10 cellular contexts compared by ENCODE assay signal in the genomic region with DNA sequence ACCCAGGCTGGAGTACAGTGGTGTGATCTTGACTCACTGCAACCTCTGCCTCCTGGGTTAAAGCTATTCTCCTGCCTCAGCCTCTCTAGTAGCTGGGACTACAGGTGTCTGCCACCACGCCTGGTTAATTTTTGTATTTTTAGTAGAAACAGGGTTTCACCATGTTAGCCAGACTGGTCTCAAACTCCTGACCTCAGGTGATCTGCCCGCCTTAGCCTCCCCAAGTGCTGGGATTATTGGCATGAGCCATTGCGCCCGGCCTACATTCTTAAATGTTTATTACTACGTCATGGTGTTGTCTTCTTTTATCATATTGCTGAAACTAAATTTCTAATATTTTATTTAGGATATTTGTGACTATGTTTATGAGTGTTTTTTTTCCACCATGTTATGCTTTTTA. TPM values are rescaled to one million over a fixed set of nuclear protein-coding genes. Genes with fewer than 3 reads are reported as not detected.
A peak's percentile ranks its signal among the peaks of the same experiment; 100 is the strongest.
DNase-seq lines count a peak whose midpoint lies in the region; ATAC-seq and FAIRE-seq lines count a peak whose summit lies in the region.
"Not testable (repeated sequence)": the region's sequence is repeated elsewhere in the genome, so short reads cannot be mapped to it uniquely, and the experiment has no call there.
"Had no signal": no experiment of that assay in that cellular context is flagged by ENCODE, and none has a peak within 500 bp of the region (broad histone marks: within the 10 kb centered on the region; RNA-seq: fewer than 3 reads in every experiment).

No MANE protein-coding gene starts in this region.

- not testable (repeated sequence) for H3K4me3 ChIP-seq in aorta (ENCODE audit: low read length in 2 of 2)

- not testable (repeated sequence) for ATAC-seq in activated CD4-positive, alpha-beta T cell treated with anti-CD3 and anti-CD28 coated beads for 36 hours; activated naive CD8-positive, alpha-beta T cell treated with anti-CD3 and anti-CD28 coated beads, Interleukin-2, amount 10 ng/mL, durations not matched to agents 7 days and 5 days (ENCODE audit: low read depth); Right ventricle myocardium inferior; left cardiac atrium; natural killer cell treated with Interleukin-12 subunit alpha and Interleukin-12 subunit beta and Interleukin-15 and Interleukin-18, amount 100 ng/mL, for 72 hours; aorta (ENCODE audit: low FRiP score)

- not testable (repeated sequence) for H3K27ac ChIP-seq in aorta (ENCODE audit: low read depth in 1 of 2, low read length in 2 of 2)

- CTCF ChIA-PET in activated CD4-positive, alpha-beta T cell treated with anti-CD3 and anti-CD28 coated beads for 36 hours (lab: Charles Lee): not testable (repeated sequence)

- H3K4me3 Mint-ChIP-seq in activated CD4-positive, alpha-beta T cell treated with anti-CD3 and anti-CD28 coated beads for 36 hours; activated naive CD8-positive, alpha-beta T cell treated with anti-CD3 and anti-CD28 coated beads, Interleukin-2, amount 10 ng/mL, durations not matched to agents 7 days and 5 days: not testable (repeated sequence)
- H3K4me3 Mint-ChIP-seq in natural killer cell treated with Interleukin-12 subunit alpha and Interleukin-12 subunit beta and Interleukin-15 and Interleukin-18, amount 100 ng/mL, for 72 hours: peak overlapping the region; percentile 36

- POLR2A ChIA-PET in activated CD4-positive, alpha-beta T cell treated with anti-CD3 and anti-CD28 coated beads for 36 hours (lab: Charles Lee); activated naive CD8-positive, alpha-beta T cell treated with anti-CD3 and anti-CD28 coated beads, Interleukin-2, amount 10 ng/mL, durations not matched to agents 7 days and 5 days (lab: Charles Lee): not testable (repeated sequence)

- peaks cover 38% of the 10 kb centered on the region for H3K4me1 Mint-ChIP-seq in activated CD4-positive, alpha-beta T cell treated with anti-CD3 and anti-CD28 coated beads for 36 hours
- peaks cover 40% of the 10 kb centered on the region for H3K4me1 Mint-ChIP-seq in activated naive CD8-positive, alpha-beta T cell treated with anti-CD3 and anti-CD28 coated beads, Interleukin-2, amount 10 ng/mL, durations not matched to agents 7 days and 5 days
- peaks cover 46 to 56% of the 10 kb centered on the region in 2 donors for H3K4me1 Mint-ChIP-seq in natural killer cell treated with Interleukin-12 subunit alpha and Interleukin-12 subunit beta and Interleukin-15 and Interleukin-18, amount 100 ng/mL, for 72 hours (ENCODE audit: low read depth in 2 of 2)

- 96% methylated on average over 5 of the region's 5 CpGs for WGBS in aorta, 2 donors

- H3K27me3 Mint-ChIP-seq in activated CD4-positive, alpha-beta T cell treated with anti-CD3 and anti-CD28 coated beads for 36 hours; activated naive CD8-positive, alpha-beta T cell treated with anti-CD3 and anti-CD28 coated beads, Interleukin-2, amount 10 ng/mL, durations not matched to agents 7 days and 5 days; natural killer cell treated with Interleukin-12 subunit alpha and Interleukin-12 subunit beta and Interleukin-15 and Interleukin-18, amount 100 ng/mL, for 72 hours: not testable (repeated sequence)

- not testable (repeated sequence) for H3K36me3 ChIP-seq in aorta (ENCODE audit: control insufficient read depth in 1 of 2, insufficient read depth in 2 of 2, low read length in 1 of 2)

- not testable (repeated sequence) for H3K4me1 ChIP-seq in aorta (ENCODE audit: control insufficient read depth in 1 of 2, insufficient read depth in 2 of 2, low read length in 2 of 2)

- H3K36me3 Mint-ChIP-seq in activated CD4-positive, alpha-beta T cell treated with anti-CD3 and anti-CD28 coated beads for 36 hours (ENCODE audit: low read depth); activated naive CD8-positive, alpha-beta T cell treated with anti-CD3 and anti-CD28 coated beads, Interleukin-2, amount 10 ng/mL, durations not matched to agents 7 days and 5 days; natural killer cell treated with Interleukin-12 subunit alpha and Interleukin-12 subunit beta and Interleukin-15 and Interleukin-18, amount 100 ng/mL, for 72 hours: not testable (repeated sequence)

- H3K27ac Mint-ChIP-seq in activated CD4-positive, alpha-beta T cell treated with anti-CD3 and anti-CD28 coated beads for 36 hours; activated naive CD8-positive, alpha-beta T cell treated with anti-CD3 and anti-CD28 coated beads, Interleukin-2, amount 10 ng/mL, durations not matched to agents 7 days and 5 days: not testable (repeated sequence)
- H3K27ac Mint-ChIP-seq in natural killer cell treated with Interleukin-12 subunit alpha and Interleukin-12 subunit beta and Interleukin-15 and Interleukin-18, amount 100 ng/mL, for 72 hours: peak overlapping the region in 1 of 2 donors; percentile 67

- H3K9me3 ChIP-seq in aorta (ENCODE audit: control insufficient read depth, low read length): not testable (repeated sequence)

- intact Hi-C loops in activated CD4-positive, alpha-beta T cell treated with anti-CD3 and anti-CD28 coated beads for 36 hours (cut with DNase I, micrococcal nuclease); Right ventricle myocardium inferior (cut with DNase I); left cardiac atrium (cut with DNase I); aorta (cut with DNase I): not testable (repeated sequence)

- FAIRE-seq in GM19239 (lab: Jason Lieb, UNC): peak; percentile 26

- not testable (repeated sequence) for H3K9me3 Mint-ChIP-seq in activated CD4-positive, alpha-beta T cell treated with anti-CD3 and anti-CD28 coated beads for 36 hours (ENCODE audit: low read depth); activated naive CD8-positive, alpha-beta T cell treated with anti-CD3 and anti-CD28 coated beads, Interleukin-2, amount 10 ng/mL, durations not matched to agents 7 days and 5 days; natural killer cell treated with Interleukin-12 subunit alpha and Interleukin-12 subunit beta and Interleukin-15 and Interleukin-18, amount 100 ng/mL, for 72 hours

- H3K27me3 ChIP-seq in aorta (ENCODE audit: control insufficient read depth in 1 of 2, insufficient read depth in 2 of 2, low read length in 1 of 2): not testable (repeated sequence)

- not testable (repeated sequence) for DNase-seq in GM19239 (ENCODE audit: insufficient read length, low spot score); natural killer cell treated with Interleukin-12 subunit alpha and Interleukin-12 subunit beta and Interleukin-15 and Interleukin-18, amount 100 ng/mL, for 72 hours (ENCODE audit: low spot score)
- DNase-seq in activated CD4-positive, alpha-beta T cell treated with anti-CD3 and anti-CD28 coated beads for 36 hours: peak; percentile 1
- peak; percentile 4 for DNase-seq in activated naive CD8-positive, alpha-beta T cell treated with anti-CD3 and anti-CD28 coated beads, Interleukin-2, amount 10 ng/mL, durations not matched to agents 7 days and 5 days
- peak; percentile 55 for DNase-seq in Right ventricle myocardium inferior (ENCODE audit: missing footprints)
- peak; percentile 1 for DNase-seq in left cardiac atrium
- peak; percentile 6 to 41 for DNase-seq in aorta

RNA-seq across cellular contexts. Expression of gene PRF1, which starts 21.4 kb away (rescaled TPM):
- total RNA-seq in activated CD4-positive, alpha-beta T cell treated with anti-CD3 and anti-CD28 coated beads for 36 hours: 10 to 100 TPM; 21.8 to 28.6 TPM
- total RNA-seq in activated naive CD8-positive, alpha-beta T cell treated with anti-CD3 and anti-CD28 coated beads, Interleukin-2, amount 10 ng/mL, durations not matched to agents 7 days and 5 days: 100 to 1,000 TPM; 165 to 170 TPM
- total RNA-seq in Right ventricle myocardium inferior (4.3 TPM), left cardiac atrium (1 to 10 TPM; 1.5 to 4.6 TPM), aorta (1 to 10 TPM; 3.2 to 6.1 TPM)
- total RNA-seq in natural killer cell treated with Interleukin-12 subunit alpha and Interleukin-12 subunit beta and Interleukin-15 and Interleukin-18, amount 100 ng/mL, for 72 hours: 1,000 to 10,000 TPM in 1 of 2 donors, 100 to 1,000 TPM in 1; 497 to 1,157 TPM
- polyA plus RNA-seq in aorta: 1 to 10 TPM; 1.3 to 6.1 TPM
- total RNA-seq: A673, Calu3 had no signal
- polyA plus RNA-seq: AG04450 had no signal

Comparison
In these comparisons a context has a peak if more than half of its experiments do, and no peak if none do; other contexts are left out.
1. RNA of gene PRF1, which starts 21.4 kb away (total RNA-seq): 497 to 1,157 TPM in natural killer cell treated with Interleukin-12 subunit alpha and Interleukin-12 subunit beta and Interleukin-15 and Interleukin-18, amount 100 ng/mL, for 72 hours and 165 to 170 TPM in activated naive CD8-positive, alpha-beta T cell treated with anti-CD3 and anti-CD28 coated beads, Interleukin-2, amount 10 ng/mL, durations not matched to agents 7 days and 5 days; 21.8 to 28.6 TPM in activated CD4-positive, alpha-beta T cell treated with anti-CD3 and anti-CD28 coated beads for 36 hours, 3.2 to 6.1 TPM in aorta, 1.5 to 4.6 TPM in left cardiac atrium and 4.3 TPM in Right ventricle myocardium inferior (single experiment); every median in the first group is over 4 times any median in the second.